1 cellular context compared by ENCODE assay signal in the genomic region with DNA sequence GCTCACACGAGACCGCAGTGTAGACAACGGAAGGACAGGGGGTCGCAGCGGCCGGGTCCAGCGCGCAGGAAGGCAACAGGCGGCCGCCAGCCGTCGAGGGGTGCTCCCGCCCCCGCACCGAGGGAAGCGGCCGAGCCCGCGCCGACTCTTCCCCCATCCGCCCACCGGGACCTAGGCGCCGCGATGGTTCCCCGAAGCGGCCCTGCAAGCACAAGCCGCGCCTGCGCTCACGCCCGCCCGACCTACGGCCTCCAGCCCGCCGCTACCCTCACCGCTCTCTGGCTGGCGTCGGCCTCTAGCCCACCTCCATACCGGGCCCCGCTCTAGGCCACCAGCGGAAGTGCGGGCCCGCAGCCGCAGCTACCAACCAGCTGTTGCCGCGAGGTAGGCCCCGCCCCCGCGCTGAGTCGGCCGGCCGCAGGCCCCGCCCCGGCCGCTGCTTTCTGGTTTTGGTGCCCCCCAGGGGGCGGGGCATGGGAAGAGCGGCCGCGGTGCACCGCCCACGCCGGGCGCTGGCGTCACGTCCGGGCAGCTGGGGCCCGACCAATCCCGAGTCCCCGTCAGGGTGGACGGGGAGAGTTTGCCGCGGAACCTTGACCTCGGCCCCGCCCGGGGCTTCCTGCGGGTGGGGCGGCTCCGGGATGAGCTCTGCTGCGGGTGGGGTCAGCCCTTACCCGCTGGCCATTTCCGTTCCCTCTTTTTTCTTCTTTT.
TF ChIP-seq lines count a peak whose summit lies in the region.

A gene with protein sequence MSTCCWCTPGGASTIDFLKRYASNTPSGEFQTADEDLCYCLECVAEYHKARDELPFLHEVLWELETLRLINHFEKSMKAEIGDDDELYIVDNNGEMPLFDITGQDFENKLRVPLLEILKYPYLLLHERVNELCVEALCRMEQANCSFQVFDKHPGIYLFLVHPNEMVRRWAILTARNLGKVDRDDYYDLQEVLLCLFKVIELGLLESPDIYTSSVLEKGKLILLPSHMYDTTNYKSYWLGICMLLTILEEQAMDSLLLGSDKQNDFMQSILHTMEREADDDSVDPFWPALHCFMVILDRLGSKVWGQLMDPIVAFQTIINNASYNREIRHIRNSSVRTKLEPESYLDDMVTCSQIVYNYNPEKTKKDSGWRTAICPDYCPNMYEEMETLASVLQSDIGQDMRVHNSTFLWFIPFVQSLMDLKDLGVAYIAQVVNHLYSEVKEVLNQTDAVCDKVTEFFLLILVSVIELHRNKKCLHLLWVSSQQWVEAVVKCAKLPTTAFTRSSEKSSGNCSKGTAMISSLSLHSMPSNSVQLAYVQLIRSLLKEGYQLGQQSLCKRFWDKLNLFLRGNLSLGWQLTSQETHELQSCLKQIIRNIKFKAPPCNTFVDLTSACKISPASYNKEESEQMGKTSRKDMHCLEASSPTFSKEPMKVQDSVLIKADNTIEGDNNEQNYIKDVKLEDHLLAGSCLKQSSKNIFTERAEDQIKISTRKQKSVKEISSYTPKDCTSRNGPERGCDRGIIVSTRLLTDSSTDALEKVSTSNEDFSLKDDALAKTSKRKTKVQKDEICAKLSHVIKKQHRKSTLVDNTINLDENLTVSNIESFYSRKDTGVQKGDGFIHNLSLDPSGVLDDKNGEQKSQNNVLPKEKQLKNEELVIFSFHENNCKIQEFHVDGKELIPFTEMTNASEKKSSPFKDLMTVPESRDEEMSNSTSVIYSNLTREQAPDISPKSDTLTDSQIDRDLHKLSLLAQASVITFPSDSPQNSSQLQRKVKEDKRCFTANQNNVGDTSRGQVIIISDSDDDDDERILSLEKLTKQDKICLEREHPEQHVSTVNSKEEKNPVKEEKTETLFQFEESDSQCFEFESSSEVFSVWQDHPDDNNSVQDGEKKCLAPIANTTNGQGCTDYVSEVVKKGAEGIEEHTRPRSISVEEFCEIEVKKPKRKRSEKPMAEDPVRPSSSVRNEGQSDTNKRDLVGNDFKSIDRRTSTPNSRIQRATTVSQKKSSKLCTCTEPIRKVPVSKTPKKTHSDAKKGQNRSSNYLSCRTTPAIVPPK (N-terminal part only) (minus strand): TSS at position 342 of the 711 bp plus-strand sequence. CDS start 5,558 bp downstream, outside the sequence.

TF ChIP-seq in K562, 482 proteins besides CTCF, POLR2A, EP300 and RAD21 (continued from another document and continues in another):
- TF ChIP-seq, protein P1, sequence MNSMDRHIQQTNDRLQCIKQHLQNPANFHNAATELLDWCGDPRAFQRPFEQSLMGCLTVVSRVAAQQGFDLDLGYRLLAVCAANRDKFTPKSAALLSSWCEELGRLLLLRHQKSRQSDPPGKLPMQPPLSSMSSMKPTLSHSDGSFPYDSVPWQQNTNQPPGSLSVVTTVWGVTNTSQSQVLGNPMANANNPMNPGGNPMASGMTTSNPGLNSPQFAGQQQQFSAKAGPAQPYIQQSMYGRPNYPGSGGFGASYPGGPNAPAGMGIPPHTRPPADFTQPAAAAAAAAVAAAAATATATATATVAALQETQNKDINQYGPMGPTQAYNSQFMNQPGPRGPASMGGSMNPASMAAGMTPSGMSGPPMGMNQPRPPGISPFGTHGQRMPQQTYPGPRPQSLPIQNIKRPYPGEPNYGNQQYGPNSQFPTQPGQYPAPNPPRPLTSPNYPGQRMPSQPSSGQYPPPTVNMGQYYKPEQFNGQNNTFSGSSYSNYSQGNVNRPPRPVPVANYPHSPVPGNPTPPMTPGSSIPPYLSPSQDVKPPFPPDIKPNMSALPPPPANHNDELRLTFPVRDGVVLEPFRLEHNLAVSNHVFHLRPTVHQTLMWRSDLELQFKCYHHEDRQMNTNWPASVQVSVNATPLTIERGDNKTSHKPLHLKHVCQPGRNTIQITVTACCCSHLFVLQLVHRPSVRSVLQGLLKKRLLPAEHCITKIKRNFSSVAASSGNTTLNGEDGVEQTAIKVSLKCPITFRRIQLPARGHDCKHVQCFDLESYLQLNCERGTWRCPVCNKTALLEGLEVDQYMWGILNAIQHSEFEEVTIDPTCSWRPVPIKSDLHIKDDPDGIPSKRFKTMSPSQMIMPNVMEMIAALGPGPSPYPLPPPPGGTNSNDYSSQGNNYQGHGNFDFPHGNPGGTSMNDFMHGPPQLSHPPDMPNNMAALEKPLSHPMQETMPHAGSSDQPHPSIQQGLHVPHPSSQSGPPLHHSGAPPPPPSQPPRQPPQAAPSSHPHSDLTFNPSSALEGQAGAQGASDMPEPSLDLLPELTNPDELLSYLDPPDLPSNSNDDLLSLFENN (IDR thresholded peaks at IDR 0.05; ENCODE audit: low read depth in 2 of 2, low read length in 2 of 2), result 0 out of 4 replicates have a peak, but pooled peaks of 1 of the 2 experiments have one; percentile 46
- TF ChIP-seq NONO (IDR thresholded peaks at IDR 0.05; ENCODE audit: low read depth in 2 of 2, low read length in 1 of 2) (peak in 1 of 2 experiments; percentile 92; a peak in 2 of 4 replicates), ZNF76 (CRISPR knock-in tag; IDR thresholded peaks at IDR 0.05; ENCODE audit: borderline replicate concordance) (no peak), ARID1B (IDR thresholded peaks at IDR 0.05) (0 out of 2 replicates have a peak, but pooled peaks have one; percentile 20), RFX1 (IDR thresholded peaks at IDR 0.05) (no peak), HDAC8 (tag; IDR thresholded peaks at IDR 0.05) (no peak), ZBTB17 (CRISPR knock-in tag; IDR thresholded peaks at IDR 0.05) (0 out of 2 replicates have a peak, but pooled peaks have one; percentile 34), ARHGAP35 (IDR thresholded peaks at IDR 0.05; ENCODE audit: partially characterized antibody) (no peak), NFYB (IDR thresholded peaks at IDR 0.05; ENCODE audit: extremely low read depth, insufficient read length) (peak; percentile 16), NFRKB (IDR thresholded peaks at IDR 0.05; ENCODE audit: low read depth) (no peak), MCM2 (IDR thresholded peaks at IDR 0.05; ENCODE audit: low read depth) (no peak), HDAC1 (IDR thresholded peaks at IDR 0.05) (peak in 1 of 2 experiments; percentile 89; a peak in 2 of 4 replicates), MXI1 (IDR thresholded peaks at IDR 0.05; ENCODE audit: low read depth, low read length) (no peak), ZSCAN29 (IDR thresholded peaks at IDR 0.05) (no peak), RBM34 (IDR thresholded peaks at IDR 0.05; ENCODE audit: borderline replicate concordance, insufficient read depth, low read length) (no peak), CTBP1 (IDR thresholded peaks at IDR 0.05; ENCODE audit: borderline replicate concordance) (peak; percentile 75), ZNF699 (CRISPR knock-in tag; IDR thresholded peaks at IDR 0.05; ENCODE audit: insufficient replicate concordance) (no peak), ZNF586 (CRISPR knock-in tag; conservative IDR thresholded peaks at IDR 0.05) (no peak), KDM4B (IDR thresholded peaks at IDR 0.05; ENCODE audit: borderline replicate concordance in 2 of 2, low read depth in 1 of 2) (no peak; a peak in 1 of 4 replicates), BACH1 (tag; IDR thresholded peaks at IDR 0.05) (no peak), PURB (CRISPR knock-in tag; IDR thresholded peaks at IDR 0.05; ENCODE audit: low read depth) (no peak), SNIP1 (IDR thresholded peaks at IDR 0.05; ENCODE audit: low read depth) (no peak), TEAD4 (IDR thresholded peaks at IDR 0.05; ENCODE audit: low read length) (no peak), TEAD4 (CRISPR knock-in tag; IDR thresholded peaks at IDR 0.05; ENCODE audit: borderline replicate concordance) (peak; percentile 20; the same call in 1 of the 2 replicates), TRIM28 (IDR thresholded peaks at IDR 0.05) (no peak), ILF3 (IDR thresholded peaks at IDR 0.05; ENCODE audit: borderline replicate concordance) (no peak; the same call in 1 of the 2 replicates), ZNF347 (CRISPR knock-in tag; IDR thresholded peaks at IDR 0.05; ENCODE audit: low read depth) (no peak), ETV6 (IDR thresholded peaks at IDR 0.05; ENCODE audit: borderline replicate concordance in 1 of 2, low read depth in 2 of 2, low read length in 1 of 2) (no peak), ETV6 (CRISPR knock-in tag; IDR thresholded peaks at IDR 0.05; ENCODE audit: borderline replicate concordance) (0 out of 2 replicates have a peak, but pooled peaks have one; percentile 47), FOXP1 (CRISPR knock-in tag; IDR thresholded peaks at IDR 0.05) (peak; percentile 74; the same call in 1 of the 2 replicates), NEUROD1 (IDR thresholded peaks at IDR 0.05; ENCODE audit: borderline replicate concordance, low read depth, low read length, partially characterized antibody) (no peak), SOX6 (IDR thresholded peaks at IDR 0.05) (peak; percentile 32; the same call in 1 of the 2 replicates), HOXB6 (CRISPR knock-in tag; IDR thresholded peaks at IDR 0.05; ENCODE audit: borderline replicate concordance) (no peak), SIN3A (IDR thresholded peaks at IDR 0.05; ENCODE audit: borderline replicate concordance in 2 of 2, control insufficient read depth in 1 of 2, low read depth in 2 of 2, low read length in 2 of 2) (peak; percentile 60 to 83; a peak in 2 of 4 replicates)
- TF ChIP-seq, protein P2, sequence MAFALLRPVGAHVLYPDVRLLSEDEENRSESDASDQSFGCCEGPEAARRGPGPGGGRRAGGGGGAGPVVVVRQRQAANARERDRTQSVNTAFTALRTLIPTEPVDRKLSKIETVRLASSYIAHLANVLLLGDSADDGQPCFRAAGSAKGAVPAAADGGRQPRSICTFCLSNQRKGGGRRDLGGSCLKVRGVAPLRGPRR (CRISPR knock-in tag; IDR thresholded peaks at IDR 0.05), result no peak
- TF ChIP-seq, protein P3, sequence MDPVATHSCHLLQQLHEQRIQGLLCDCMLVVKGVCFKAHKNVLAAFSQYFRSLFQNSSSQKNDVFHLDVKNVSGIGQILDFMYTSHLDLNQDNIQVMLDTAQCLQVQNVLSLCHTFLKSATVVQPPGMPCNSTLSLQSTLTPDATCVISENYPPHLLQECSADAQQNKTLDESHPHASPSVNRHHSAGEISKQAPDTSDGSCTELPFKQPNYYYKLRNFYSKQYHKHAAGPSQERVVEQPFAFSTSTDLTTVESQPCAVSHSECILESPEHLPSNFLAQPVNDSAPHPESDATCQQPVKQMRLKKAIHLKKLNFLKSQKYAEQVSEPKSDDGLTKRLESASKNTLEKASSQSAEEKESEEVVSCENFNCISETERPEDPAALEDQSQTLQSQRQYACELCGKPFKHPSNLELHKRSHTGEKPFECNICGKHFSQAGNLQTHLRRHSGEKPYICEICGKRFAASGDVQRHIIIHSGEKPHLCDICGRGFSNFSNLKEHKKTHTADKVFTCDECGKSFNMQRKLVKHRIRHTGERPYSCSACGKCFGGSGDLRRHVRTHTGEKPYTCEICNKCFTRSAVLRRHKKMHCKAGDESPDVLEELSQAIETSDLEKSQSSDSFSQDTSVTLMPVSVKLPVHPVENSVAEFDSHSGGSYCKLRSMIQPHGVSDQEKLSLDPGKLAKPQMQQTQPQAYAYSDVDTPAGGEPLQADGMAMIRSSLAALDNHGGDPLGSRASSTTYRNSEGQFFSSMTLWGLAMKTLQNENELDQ (CRISPR knock-in tag; IDR thresholded peaks at IDR 0.05; ENCODE audit: borderline replicate concordance), result no peak
- TF ChIP-seq, protein P4, sequence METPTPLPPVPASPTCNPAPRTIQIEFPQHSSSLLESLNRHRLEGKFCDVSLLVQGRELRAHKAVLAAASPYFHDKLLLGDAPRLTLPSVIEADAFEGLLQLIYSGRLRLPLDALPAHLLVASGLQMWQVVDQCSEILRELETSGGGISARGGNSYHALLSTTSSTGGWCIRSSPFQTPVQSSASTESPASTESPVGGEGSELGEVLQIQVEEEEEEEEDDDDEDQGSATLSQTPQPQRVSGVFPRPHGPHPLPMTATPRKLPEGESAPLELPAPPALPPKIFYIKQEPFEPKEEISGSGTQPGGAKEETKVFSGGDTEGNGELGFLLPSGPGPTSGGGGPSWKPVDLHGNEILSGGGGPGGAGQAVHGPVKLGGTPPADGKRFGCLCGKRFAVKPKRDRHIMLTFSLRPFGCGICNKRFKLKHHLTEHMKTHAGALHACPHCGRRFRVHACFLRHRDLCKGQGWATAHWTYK (CRISPR knock-in tag; IDR thresholded peaks at IDR 0.05), result 0 out of 2 replicates have a peak, but pooled peaks have one; percentile 23
- TF ChIP-seq, protein P5, sequence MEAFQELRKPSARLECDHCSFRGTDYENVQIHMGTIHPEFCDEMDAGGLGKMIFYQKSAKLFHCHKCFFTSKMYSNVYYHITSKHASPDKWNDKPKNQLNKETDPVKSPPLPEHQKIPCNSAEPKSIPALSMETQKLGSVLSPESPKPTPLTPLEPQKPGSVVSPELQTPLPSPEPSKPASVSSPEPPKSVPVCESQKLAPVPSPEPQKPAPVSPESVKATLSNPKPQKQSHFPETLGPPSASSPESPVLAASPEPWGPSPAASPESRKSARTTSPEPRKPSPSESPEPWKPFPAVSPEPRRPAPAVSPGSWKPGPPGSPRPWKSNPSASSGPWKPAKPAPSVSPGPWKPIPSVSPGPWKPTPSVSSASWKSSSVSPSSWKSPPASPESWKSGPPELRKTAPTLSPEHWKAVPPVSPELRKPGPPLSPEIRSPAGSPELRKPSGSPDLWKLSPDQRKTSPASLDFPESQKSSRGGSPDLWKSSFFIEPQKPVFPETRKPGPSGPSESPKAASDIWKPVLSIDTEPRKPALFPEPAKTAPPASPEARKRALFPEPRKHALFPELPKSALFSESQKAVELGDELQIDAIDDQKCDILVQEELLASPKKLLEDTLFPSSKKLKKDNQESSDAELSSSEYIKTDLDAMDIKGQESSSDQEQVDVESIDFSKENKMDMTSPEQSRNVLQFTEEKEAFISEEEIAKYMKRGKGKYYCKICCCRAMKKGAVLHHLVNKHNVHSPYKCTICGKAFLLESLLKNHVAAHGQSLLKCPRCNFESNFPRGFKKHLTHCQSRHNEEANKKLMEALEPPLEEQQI (IDR thresholded peaks at IDR 0.05), result no peak
